ENCODE assay signal across 8 cellular contexts in the genomic region with DNA sequence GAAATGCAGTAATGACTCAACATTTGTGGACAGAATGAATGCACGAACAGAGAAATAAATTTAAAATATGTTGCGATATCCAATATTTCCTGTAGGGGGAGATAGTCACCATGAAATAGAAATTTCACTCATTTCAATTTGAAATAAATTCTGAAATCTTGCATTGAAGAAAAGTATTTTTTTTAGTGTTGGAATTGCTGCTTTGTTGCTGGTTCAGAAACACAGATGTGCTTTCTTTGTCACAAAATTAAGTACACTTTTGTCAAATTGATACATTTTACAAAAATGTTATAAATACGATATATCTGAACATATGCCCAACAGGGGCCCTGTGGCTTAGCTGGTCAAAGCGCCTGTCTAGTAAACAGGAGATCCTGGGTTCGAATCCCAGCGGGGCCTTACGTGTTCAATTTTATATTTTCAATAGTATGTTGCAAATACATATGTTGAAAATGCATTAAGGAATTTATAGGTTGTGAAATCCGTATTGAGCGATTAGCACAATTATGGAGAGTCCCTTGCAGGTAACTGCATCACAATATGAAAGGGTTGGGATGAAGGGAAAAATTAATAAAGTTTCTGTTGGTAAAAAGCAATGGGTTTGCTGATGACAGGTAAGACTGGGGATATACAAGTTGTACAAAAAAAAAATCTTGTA.
DNase-seq lines count a peak whose midpoint lies in the region; ATAC-seq, FAIRE-seq and TF ChIP-seq lines count a peak whose summit lies in the region.

No MANE protein-coding gene starts in this region.

- no peaks in the 10 kb centered on the region for H3K27me3 ChIP-seq in AG04450 (ENCODE audit: control insufficient read depth, insufficient read depth, low read length)
- H3K27me3 ChIP-seq in gastroesophageal sphincter, result peaks cover 7% of the 10 kb centered on the region
- no peaks in the 10 kb centered on the region for H3K27me3 ChIP-seq in small intestine (ENCODE audit: control insufficient read depth in 2 of 2, insufficient read depth in 2 of 2, low read length in 2 of 2)
- no peaks in the 10 kb centered on the region for H3K27me3 ChIP-seq in H7 (ENCODE audit: control insufficient read depth, insufficient read depth, low read length)

- no peaks in the 10 kb centered on the region for H3K9me3 Mint-ChIP-seq in activated CD8-positive, alpha-beta T cell treated with anti-CD3 and anti-CD28 coated beads for 36 hours

- DNase-seq in AG04450 (ENCODE audit: low read depth, low spot score) (no peak), GDM1 (lab: John Stamatoyannopoulos, UW) (peak; percentile 18), NCI-H2081 treated with DMSO at 0.1 percent for 48 hours (lab: John Stamatoyannopoulos, UW) (peak; percentile 19), small intestine (peak; percentile 47), HuH-7.5 (ENCODE audit: low spot score) (no peak), H7 (no peak)
- peak; percentile 81 for DNase-seq in activated CD8-positive, alpha-beta T cell treated with anti-CD3 and anti-CD28 coated beads for 36 hours

- POLR2A ChIA-PET in AG04450 (lab: Yijun Ruan, JAX), result interaction anchor here (1.0 to 2.6 kb wide), 2 partner anchors 15 kb away, joined by 5 to 16 read pairs; a partner anchor contains a TSS
- POLR2A ChIA-PET in activated CD8-positive, alpha-beta T cell treated with anti-CD3 and anti-CD28 coated beads for 36 hours (lab: Charles Lee), result interaction anchor here (1.2 to 4.5 kb wide), 3 partner anchors 14 to 29 kb away, joined by 4 to 54 read pairs (median 14); a partner anchor contains a TSS

- peak; percentile 62 for TF ChIP-seq CTCF in AG04450 (IDR thresholded peaks at IDR 0.05; ENCODE audit: low read depth, low read length)
- TF ChIP-seq CTCF in activated CD8-positive, alpha-beta T cell treated with anti-CD3 and anti-CD28 coated beads for 36 hours (IDR thresholded peaks at IDR 0.05), result peak; percentile 86
- peak; percentile 69 to 86 (median 76) for TF ChIP-seq CTCF in gastroesophageal sphincter (IDR thresholded peaks at IDR 0.05)

- WGBS in gastroesophageal sphincter (ENCODE audit: low coverage in 1 of 2), 2 donors, result 10 to 34% methylated on average over 6 to 9 of the region's 9 CpGs
- 21 to 24% (median 22%) methylated on average over 9 of the region's 9 CpGs for WGBS in small intestine, 3 donors

- H3K4me1 Mint-ChIP-seq in activated CD8-positive, alpha-beta T cell treated with anti-CD3 and anti-CD28 coated beads for 36 hours (ENCODE audit: low read depth), result peaks cover 25% of the 10 kb centered on the region

- CTCF ChIA-PET in AG04450 (lab: Charles Lee), result interaction anchor here (0.5 to 4.1 kb wide), 19 partner anchors 9 to 1136 kb away, joined by 3 to 23 read pairs (median 5); a partner anchor contains a TSS
- CTCF ChIA-PET in activated CD8-positive, alpha-beta T cell treated with anti-CD3 and anti-CD28 coated beads for 36 hours (lab: Charles Lee), result interaction anchor here (0.7 to 3.3 kb wide), 11 partner anchors 10 to 632 kb away, joined by 3 to 13 read pairs (median 5); no protein-coding TSS in a partner anchor

- no peak for TF ChIP-seq POLR2A in gastroesophageal sphincter (IDR thresholded peaks at IDR 0.05)

- intact Hi-C loops in activated CD8-positive, alpha-beta T cell treated with anti-CD3 and anti-CD28 coated beads for 36 hours (cut with micrococcal nuclease), result no loop called here

- no peaks in the 10 kb centered on the region for H3K27me3 Mint-ChIP-seq in activated CD8-positive, alpha-beta T cell treated with anti-CD3 and anti-CD28 coated beads for 36 hours

- ATAC-seq in activated CD8-positive, alpha-beta T cell treated with anti-CD3 and anti-CD28 coated beads for 36 hours, result peak; percentile 38
- ATAC-seq in gastroesophageal sphincter, result no peak

- H3K4me3 ChIP-seq in AG04450 (ENCODE audit: low read depth, low read length), result no peak overlapping the region
- H3K4me3 ChIP-seq in gastroesophageal sphincter, result no peak overlapping the region
- H3K4me3 ChIP-seq in small intestine (ENCODE audit: low read depth in 1 of 2, low read length in 2 of 2), result no peak overlapping the region
- no peak overlapping the region for H3K4me3 ChIP-seq in H7 (ENCODE audit: insufficient read depth, low read depth, low read length)

- peak overlapping the region; percentile 24 for H3K4me3 Mint-ChIP-seq in activated CD8-positive, alpha-beta T cell treated with anti-CD3 and anti-CD28 coated beads for 36 hours

- H3K36me3 ChIP-seq in gastroesophageal sphincter (no peaks in the 10 kb centered on the region), small intestine (ENCODE audit: control insufficient read depth in 2 of 2, insufficient read depth in 2 of 2, low read length in 2 of 2) (no peaks in the 10 kb centered on the region), H7 (replicated peaks; ENCODE audit: control insufficient read depth, insufficient read depth, low read length) (no peaks in the 10 kb centered on the region)

- H3K27ac Mint-ChIP-seq in activated CD8-positive, alpha-beta T cell treated with anti-CD3 and anti-CD28 coated beads for 36 hours, result no peak overlapping the region

- H3K4me1 ChIP-seq in gastroesophageal sphincter (peaks cover 0 to 9% (median 0%) of the 10 kb centered on the region in 3 donors), small intestine (ENCODE audit: control insufficient read depth in 2 of 2, insufficient read depth in 1 of 2, low read depth in 1 of 2, low read length in 1 of 2) (no peaks in the 10 kb centered on the region)

- peak; percentile 64 for FAIRE-seq in small intestine (lab: Jason Lieb, UNC)

- no peak overlapping the region for H3K27ac ChIP-seq in AG04450 (ENCODE audit: low read depth, low read length)
- H3K27ac ChIP-seq in gastroesophageal sphincter, result no peak overlapping the region
- H3K27ac ChIP-seq in small intestine (ENCODE audit: low read depth in 1 of 2, low read length in 1 of 2), result no peak overlapping the region

- no peaks in the 10 kb centered on the region for H3K9me3 ChIP-seq in AG04450 (ENCODE audit: control insufficient read depth, insufficient read depth, low read length)
- H3K9me3 ChIP-seq in gastroesophageal sphincter, result no peaks in the 10 kb centered on the region
- H3K9me3 ChIP-seq in small intestine (ENCODE audit: control insufficient read depth, low read depth), result no peaks in the 10 kb centered on the region

- H3K36me3 Mint-ChIP-seq in activated CD8-positive, alpha-beta T cell treated with anti-CD3 and anti-CD28 coated beads for 36 hours (ENCODE audit: low read depth), result no peaks in the 10 kb centered on the region

- no peak for TF ChIP-seq EP300 in gastroesophageal sphincter (IDR thresholded peaks at IDR 0.05)

Comparison
In these comparisons a context has a peak if more than half of its experiments do, and no peak if none do; other contexts are left out.
1. DNase-seq: peak in GDM1 (single experiment), NCI-H2081 treated with DMSO at 0.1 percent for 48 hours (single experiment), activated CD8-positive, alpha-beta T cell treated with anti-CD3 and anti-CD28 coated beads for 36 hours (single experiment) and small intestine (single experiment); none in AG04450 (single experiment), HuH-7.5 (single experiment) and H7 (single experiment).
2. Peak in every context shown above with its lines, with median percentiles within 50 percentile points of each other: CTCF ChIP-seq.